Comparison of ENCODE assay signal across 18 cellular contexts in the genomic region with DNA sequence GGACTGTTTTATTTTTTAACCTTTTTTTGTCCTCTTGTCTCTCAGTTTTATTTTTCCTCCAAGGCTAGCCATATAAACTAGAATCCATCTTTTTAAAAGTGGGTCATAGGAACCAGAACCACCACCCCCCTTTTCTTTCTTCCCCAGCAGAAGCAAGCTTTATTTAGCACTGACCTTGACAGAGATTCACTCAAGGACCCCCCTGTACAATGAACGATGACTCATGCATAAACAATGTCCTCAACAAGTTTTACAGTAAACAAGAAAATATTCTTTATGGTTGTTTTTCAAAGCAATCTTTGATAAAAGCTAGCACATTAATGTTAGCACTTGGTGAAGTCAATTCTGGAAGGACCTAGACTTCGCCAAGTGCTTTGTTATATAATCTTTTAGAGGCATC. TPM values are rescaled to one million over a fixed set of nuclear protein-coding genes. Genes with fewer than 3 reads are reported as not detected.
DNase-seq lines count a peak whose midpoint lies in the region; ATAC-seq, FAIRE-seq and TF ChIP-seq lines count a peak whose summit lies in the region.
"Had no signal": no experiment of that assay in that cellular context is flagged by ENCODE, and none has a peak within 500 bp of the region (broad histone marks: within the 10 kb centered on the region; RNA-seq: fewer than 3 reads in every experiment).

No MANE protein-coding gene starts in this region.

- no peaks in the 10 kb centered on the region for H3K27me3 ChIP-seq in left ventricle myocardium inferior (ENCODE audit: low read depth)
- no peaks in the 10 kb centered on the region for H3K27me3 ChIP-seq in adrenal gland
- H3K27me3 ChIP-seq: tibial nerve had no signal

- DNase-seq in left ventricle myocardium inferior (no peak), Right ventricle myocardium inferior (ENCODE audit: missing footprints) (no peak), adrenal gland (no peak), foreskin melanocyte (peak; percentile 62), urothelium cell line (ENCODE audit: low spot score) (peak; percentile 4), T-helper 9 cell (no peak), ureter (ENCODE audit: low spot score) (no peak)
- DNase-seq in NK-92 treated with Interleukin-12 subunit alpha and Interleukin-12 subunit beta, amount 100 ng/mL, for 24 hours (lab: John Stamatoyannopoulos, UW): no peak
- DNase-seq: activated CD4-positive, alpha-beta T cell treated with anti-CD3 and anti-CD28 coated beads, Interleukin-2, amount 50 U/mL, for 4 hours; activated effector memory CD4-positive, alpha-beta T cell treated with anti-CD3 and anti-CD28 coated beads, Interleukin-2, amount 50 U/mL, for 16 hours; DND-41; erythroblast; midbrain; NCI-H1417 treated with DMSO at 0.1 percent for 48 hours; stimulated activated CD4-positive, alpha-beta T cell treated with anti-CD3 and anti-CD28 coated beads, Interleukin-15, amount 100 ng/mL, for 24 hours had no signal

- peaks cover 5% of the 10 kb centered on the region for H3K9me3 ChIP-seq in left ventricle myocardium inferior (replicated peaks)
- no peaks in the 10 kb centered on the region for H3K9me3 ChIP-seq in adrenal gland (replicated peaks in 1 of 3)
- H3K9me3 ChIP-seq: tibial nerve had no signal

- no peak overlapping the region for H3K4me3 ChIP-seq in left ventricle myocardium inferior
- H3K4me3 ChIP-seq in adrenal gland: peak overlapping the region in 1 of 4 donors; percentile 5
- H3K4me3 ChIP-seq: tibial nerve had no signal

- TF ChIP-seq CTCF in left ventricle myocardium inferior (IDR thresholded peaks at IDR 0.05; ENCODE audit: borderline replicate concordance): no peak
- TF ChIP-seq CTCF in adrenal gland (IDR thresholded peaks at IDR 0.05): no peak

- 27 to 41% (median 31%) methylated on average over 2 of the region's 2 CpGs for WGBS in adrenal gland, 4 donors

- no peak for ATAC-seq in Right ventricle myocardium inferior

- FAIRE-seq in urothelium cell line (lab: Jason Lieb, UNC): no peak
- FAIRE-seq: GM12892 had no signal

- H3K27ac ChIP-seq in left ventricle myocardium inferior (replicated peaks): peak overlapping the region; percentile 3
- H3K27ac ChIP-seq in adrenal gland: peak overlapping the region in 3 of 5 donors; percentile 11 to 62 (median 17)
- H3K27ac ChIP-seq: parathyroid adenoma had no signal

- peaks cover 62% of the 10 kb centered on the region for H3K4me1 ChIP-seq in left ventricle myocardium inferior
- H3K4me1 ChIP-seq in adrenal gland (replicated peaks in 1 of 2): peaks cover 33 to 52% of the 10 kb centered on the region in 2 donors
- H3K4me1 ChIP-seq: parathyroid adenoma had no signal

- TF ChIP-seq POLR2A in adrenal gland (IDR thresholded peaks at IDR 0.05): no peak

- intact Hi-C loops in left ventricle myocardium inferior (cut with micrococcal nuclease): no loop called here
- intact Hi-C loops in Right ventricle myocardium inferior (cut with DNase I): no loop called here
- intact Hi-C loops in adrenal gland (cut with DNase I): no loop called here

- peaks cover 9% of the 10 kb centered on the region for H3K36me3 ChIP-seq in left ventricle myocardium inferior
- no peaks in the 10 kb centered on the region for H3K36me3 ChIP-seq in adrenal gland (replicated peaks in 1 of 2)

RNA-seq across cellular contexts. Expression of a gene that starts 14.1 kb away (rescaled TPM):
- total RNA-seq in left ventricle myocardium inferior: 28.2 TPM
- 29.7 TPM for total RNA-seq in Right ventricle myocardium inferior
- 10 to 100 TPM; 20.4 to 49.4 (median 42.7) TPM for total RNA-seq in adrenal gland
- 10 to 100 TPM; 10.9 to 28.8 (median 13.2) TPM for polyA plus RNA-seq in adrenal gland
- total RNA-seq in ureter: 95.4 TPM

Comparison
In these comparisons a context has a peak if more than half of its experiments do, and no peak if none do; other contexts are left out.
1. DNase-seq: peak in foreskin melanocyte (single experiment) and urothelium cell line (single experiment); none in left ventricle myocardium inferior (single experiment), Right ventricle myocardium inferior (single experiment), adrenal gland (0 of 7), T-helper 9 cell (single experiment), NK-92 treated with Interleukin-12 subunit alpha and Interleukin-12 subunit beta, amount 100 ng/mL, for 24 hours (single experiment) and ureter (single experiment).